ENCODE assay signal across 1 cellular context in genomic region chr3:184241447-184242296, GRCh38.
TF ChIP-seq lines count a peak whose summit lies in the region.

No MANE protein-coding gene starts in this region.

TF ChIP-seq in HepG2, 621 proteins besides CTCF, POLR2A, EP300 and RAD21 (continued from another document and continues in another):
- peak; percentile 96 for TF ChIP-seq ZNF687 (CRISPR knock-in tag; IDR thresholded peaks at IDR 0.05)
- TF ChIP-seq CAMTA2 (CRISPR knock-in tag; IDR thresholded peaks at IDR 0.05; ENCODE audit: borderline replicate concordance) = no peak
- TF ChIP-seq GABPB1 (CRISPR knock-in tag; IDR thresholded peaks at IDR 0.05) = peak; percentile 88
- peak; percentile 82; the same call in 1 of the 2 replicates for TF ChIP-seq ZNF724P (CRISPR knock-in tag; IDR thresholded peaks at IDR 0.05; ENCODE audit: borderline replicate concordance)
- peak; percentile 88; the same call in 1 of the 2 replicates for TF ChIP-seq ZZZ3 (CRISPR knock-in tag; IDR thresholded peaks at IDR 0.05; ENCODE audit: borderline replicate concordance)
- TF ChIP-seq AKNA (CRISPR knock-in tag; IDR thresholded peaks at IDR 0.05; ENCODE audit: borderline replicate concordance) = no peak
- TF ChIP-seq ZKSCAN8 (CRISPR knock-in tag; IDR thresholded peaks at IDR 0.05; ENCODE audit: borderline replicate concordance) = peak; percentile 86; the same call in 1 of the 2 replicates
- TF ChIP-seq ZNF616 (CRISPR knock-in tag; IDR thresholded peaks at IDR 0.05; ENCODE audit: low read depth) = peak; percentile 62; the same call in 1 of the 2 replicates
- no peak for TF ChIP-seq POLR2AphosphoS2 (IDR thresholded peaks at IDR 0.05; ENCODE audit: low read depth, low read length)
- peak; percentile 77 for TF ChIP-seq FOXA3 (CRISPR knock-in tag; IDR thresholded peaks at IDR 0.05)
- TF ChIP-seq ESRRA (CRISPR knock-in tag; IDR thresholded peaks at IDR 0.05; ENCODE audit: low read depth) = peak; percentile 93
- TF ChIP-seq FOXP1 (IDR thresholded peaks at IDR 0.05) = no peak
- peak; percentile 47 for TF ChIP-seq FOXP1 (CRISPR knock-in tag; IDR thresholded peaks at IDR 0.05)
- TF ChIP-seq DNMT3B (CRISPR knock-in tag; conservative IDR thresholded peaks at IDR 0.05) = no peak
- TF ChIP-seq HNF1B (CRISPR knock-in tag; IDR thresholded peaks at IDR 0.05) = peak; percentile 95
- TF ChIP-seq ZNF362 (CRISPR knock-in tag; IDR thresholded peaks at IDR 0.05; ENCODE audit: borderline replicate concordance) = peak; percentile 80
- peak; percentile 81 for TF ChIP-seq ATF2 (CRISPR knock-in tag; IDR thresholded peaks at IDR 0.05)
- TF ChIP-seq ZNF121 (CRISPR knock-in tag; IDR thresholded peaks at IDR 0.05) = peak; percentile 60; the same call in 1 of the 2 replicates
- TF ChIP-seq ZNF350 (CRISPR knock-in tag; IDR thresholded peaks at IDR 0.05; ENCODE audit: borderline replicate concordance, low read depth) = peak; percentile 95
- TF ChIP-seq ONECUT2 (CRISPR knock-in tag; IDR thresholded peaks at IDR 0.05) = no peak
- TF ChIP-seq KLF16 (CRISPR knock-in tag; IDR thresholded peaks at IDR 0.05) = peak in 1 of 2 experiments; percentile 98; a peak in 1 of 4 replicates
- peak; percentile 75 for TF ChIP-seq SP4 (CRISPR knock-in tag; IDR thresholded peaks at IDR 0.05)
- TF ChIP-seq UBTF (CRISPR knock-in tag; IDR thresholded peaks at IDR 0.05) = peak; percentile 96
- peak; percentile 95 for TF ChIP-seq ZGPAT (CRISPR knock-in tag; IDR thresholded peaks at IDR 0.05)
- 0 out of 2 replicates have a peak, but pooled peaks have one; percentile 57 for TF ChIP-seq ZFAT (CRISPR knock-in tag; conservative IDR thresholded peaks at IDR 0.05)
- peak; percentile 98 to 99 for TF ChIP-seq NR2F1 (CRISPR knock-in tag; IDR thresholded peaks at IDR 0.05)
- peak; percentile 60; the same call in 1 of the 2 replicates for TF ChIP-seq SMYD3 (CRISPR knock-in tag; IDR thresholded peaks at IDR 0.05)
- peak; percentile 85 for TF ChIP-seq GATAD2A (CRISPR knock-in tag; IDR thresholded peaks at IDR 0.05)
- no peak for TF ChIP-seq TBX3 (IDR thresholded peaks at IDR 0.05; ENCODE audit: borderline replicate concordance)
- TF ChIP-seq ZSCAN5A (CRISPR knock-in tag; IDR thresholded peaks at IDR 0.05; ENCODE audit: borderline replicate concordance) = peak; percentile 85; the same call in 1 of the 2 replicates
- peak; percentile 82; the same call in 1 of the 2 replicates for TF ChIP-seq BCL3 (CRISPR knock-in tag; IDR thresholded peaks at IDR 0.05)
- TF ChIP-seq DNMT1 (CRISPR knock-in tag; IDR thresholded peaks at IDR 0.05) = peak; percentile 62; the same call in 1 of the 2 replicates
- TF ChIP-seq IRF1 (CRISPR knock-in tag; IDR thresholded peaks at IDR 0.05; ENCODE audit: low read depth) = peak; percentile 85; the same call in 1 of the 2 replicates
- no peak for TF ChIP-seq ATF1 (CRISPR knock-in tag; IDR thresholded peaks at IDR 0.05)
